ENCODE assay signal across 10 cellular contexts in the genomic region with DNA sequence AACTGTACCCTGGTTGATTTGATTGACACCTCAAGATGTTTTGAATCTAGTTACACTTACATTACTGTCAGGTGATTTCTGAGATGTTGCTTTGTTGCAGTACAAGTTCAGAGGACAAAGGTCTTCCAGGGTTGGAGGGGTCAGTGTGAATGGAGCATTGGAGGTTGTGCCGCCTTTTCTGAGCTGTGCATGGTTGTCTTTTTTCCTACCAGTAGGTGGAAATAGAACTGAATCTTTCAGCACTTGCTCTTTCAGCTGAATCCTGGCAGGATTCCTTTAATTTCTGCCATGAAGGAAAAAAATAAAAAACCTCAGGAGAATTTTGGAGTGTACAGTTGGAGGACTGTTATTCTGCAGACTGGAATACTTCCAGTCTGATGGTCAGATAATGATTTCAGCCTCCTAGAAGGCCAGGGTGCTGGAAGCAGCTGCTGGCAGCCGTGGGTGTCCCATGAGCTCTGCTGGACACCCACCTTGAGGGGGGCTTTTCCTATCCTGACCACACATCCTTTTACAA.
DNase-seq lines count a peak whose midpoint lies in the region; ATAC-seq and TF ChIP-seq lines count a peak whose summit lies in the region.
"Had no signal": no experiment of that assay in that cellular context is flagged by ENCODE, and none has a peak within 500 bp of the region (broad histone marks: within the 10 kb centered on the region; RNA-seq: fewer than 3 reads in every experiment).

No MANE protein-coding gene starts in this region.

- no peak overlapping the region for H3K27ac Mint-ChIP-seq in activated naive CD4-positive, alpha-beta T cell treated with anti-CD3 and anti-CD28 coated beads, Interleukin-2, amount 50 U/mL, for 72 hours
- H3K27ac Mint-ChIP-seq: activated T-helper 1 cell treated with anti-CD3 and anti-CD28 coated beads, Interleukin-12 subunit alpha, Interleukin-12 subunit beta, Interleukin-2, Interleukin-4 antibody, amounts not matched to agents 30 ng/mL and 10 ng/mL and 1 ng/mL, durations not matched to agents 14 hours and 24 hours and 36 hours had no signal

- DNase-seq in AG08396 (ENCODE audit: low spot score) (peak; percentile 52), MG63 (peak; percentile 11), epithelial cell of proximal tubule (ENCODE audit: low read depth) (no peak), mucosa of descending colon (peak in 1 of 3 donors; percentile 39), NCI-H748 treated with DMSO at 0.1 percent for 48 hours (lab: John Stamatoyannopoulos, UW) (no peak), NCI-H345 (lab: John Stamatoyannopoulos, UW) (no peak)
- DNase-seq in activated naive CD4-positive, alpha-beta T cell treated with anti-CD3 and anti-CD28 coated beads, Interleukin-2, amount 50 U/mL, for 72 hours (ENCODE audit: low spot score in 2 of 2) = no peak

- no peaks in the 10 kb centered on the region for H3K4me1 ChIP-seq in mucosa of descending colon (ENCODE audit: low read depth)
- H3K4me1 ChIP-seq: HAP-1 had no signal

- intact Hi-C loops in mucosa of descending colon (cut with DNase I, micrococcal nuclease) = no loop called here

- TF ChIP-seq CTCF in epithelial cell of proximal tubule (conservative IDR thresholded peaks at IDR 0.05; ENCODE audit: low read depth, low read length) (peak; percentile 59), mucosa of descending colon (IDR thresholded peaks at IDR 0.05) (peak; percentile 19)

- H3K36me3 ChIP-seq in MG63 (no peaks in the 10 kb centered on the region; the same call in 1 of the 2 replicates), mucosa of descending colon (ENCODE audit: low read depth) (no peaks in the 10 kb centered on the region)
- H3K36me3 ChIP-seq: HAP-1 had no signal

- ATAC-seq in mucosa of descending colon (peak; percentile 80), HG03439 (IDR thresholded peaks at IDR 0.05; ENCODE audit: unreplicated experiment) (no peak)
- no peak for ATAC-seq in activated naive CD4-positive, alpha-beta T cell treated with anti-CD3 and anti-CD28 coated beads, Interleukin-2, amount 50 U/mL, for 72 hours

- H3K27me3 ChIP-seq in MG63 = no peaks in the 10 kb centered on the region

- peaks cover 6% of the 10 kb centered on the region for H3K9me3 ChIP-seq in MG63
- no peaks in the 10 kb centered on the region for H3K9me3 ChIP-seq in mucosa of descending colon
- H3K9me3 ChIP-seq: HAP-1 had no signal

- H3K36me3 Mint-ChIP-seq in activated naive CD4-positive, alpha-beta T cell treated with anti-CD3 and anti-CD28 coated beads, Interleukin-2, amount 50 U/mL, for 72 hours = no peaks in the 10 kb centered on the region

- H3K4me3 ChIP-seq in MG63 (no peak overlapping the region), epithelial cell of proximal tubule (ENCODE audit: low read depth, low read length) (no peak overlapping the region), mucosa of descending colon (no peak overlapping the region)
- H3K4me3 ChIP-seq: HAP-1 had no signal

- H3K9me3 Mint-ChIP-seq in activated naive CD4-positive, alpha-beta T cell treated with anti-CD3 and anti-CD28 coated beads, Interleukin-2, amount 50 U/mL, for 72 hours = no peaks in the 10 kb centered on the region
- H3K9me3 Mint-ChIP-seq: activated T-helper 1 cell treated with anti-CD3 and anti-CD28 coated beads, Interleukin-12 subunit alpha, Interleukin-12 subunit beta, Interleukin-2, Interleukin-4 antibody, amounts not matched to agents 30 ng/mL and 10 ng/mL and 1 ng/mL, durations not matched to agents 14 hours and 24 hours and 36 hours had no signal

Comparison
In these comparisons a context has a peak if more than half of its experiments do, and no peak if none do; other contexts are left out.
1. DNase-seq: peak in AG08396 (single experiment) and MG63 (single experiment); none in epithelial cell of proximal tubule (single experiment), activated naive CD4-positive, alpha-beta T cell treated with anti-CD3 and anti-CD28 coated beads, Interleukin-2, amount 50 U/mL, for 72 hours (0 of 2), NCI-H748 treated with DMSO at 0.1 percent for 48 hours (single experiment) and NCI-H345 (single experiment).